ENCODE assay signal across 1 cellular context in genomic region chr5:142821733-142822487, GRCh38.
TF ChIP-seq lines count a peak whose summit lies in the region.

No MANE protein-coding gene starts in this region.

TF ChIP-seq in SK-N-SH treated with all-trans-retinoic acid at 6 μM for 48 hours, 23 proteins besides CTCF, POLR2A, EP300 and RAD21 (continued from another document):
- TF ChIP-seq PATZ1 (CRISPR knock-in tag; IDR thresholded peaks at IDR 0.05; ENCODE audit: borderline replicate concordance) = no peak
